18 cellular contexts compared by ENCODE assay signal in genomic region chr11:20047755-20048154, GRCh38.
"Had no signal": no experiment of that assay in that cellular context is flagged by ENCODE, and none has a peak within 500 bp of the region (broad histone marks: within the 10 kb centered on the region; RNA-seq: fewer than 3 reads in every experiment).

No MANE protein-coding gene starts in this region.

- H3K9me3 ChIP-seq: stomach, testis, vagina had no signal

- H3K9me3 Mint-ChIP-seq: activated B cell treated with CpG ODN at 0.5 μM for 24 hours; activated CD8-positive, alpha-beta T cell treated with anti-CD3 and anti-CD28 coated beads for 36 hours; activated naive CD4-positive, alpha-beta T cell treated with anti-CD3 and anti-CD28 coated beads, Interleukin-2, amount 50 U/mL, for 24 hours; activated T-cell treated with anti-CD3 and anti-CD28 coated beads, Interleukin-2, amount 50 U/mL, for 4 hours; central memory CD8-positive, alpha-beta T cell; immature natural killer cell had no signal

- H3K27ac Mint-ChIP-seq: activated B cell treated with CpG ODN at 0.5 μM for 24 hours; activated CD8-positive, alpha-beta T cell treated with anti-CD3 and anti-CD28 coated beads for 36 hours; activated naive CD4-positive, alpha-beta T cell treated with anti-CD3 and anti-CD28 coated beads, Interleukin-2, amount 50 U/mL, for 24 hours; immature natural killer cell; naive thymus-derived CD4-positive, alpha-beta T cell had no signal

- H3K27me3 ChIP-seq: stomach, testis, vagina had no signal

- ATAC-seq: activated CD8-positive, alpha-beta T cell treated with anti-CD3 and anti-CD28 coated beads for 36 hours; activated T-cell treated with anti-CD3 and anti-CD28 coated beads, Interleukin-2, amount 50 U/mL, for 4 hours; naive thymus-derived CD4-positive, alpha-beta T cell; sciatic nerve had no signal

- H3K4me1 ChIP-seq: testis had no signal

- H3K36me3 Mint-ChIP-seq: activated naive CD4-positive, alpha-beta T cell treated with anti-CD3 and anti-CD28 coated beads, Interleukin-2, amount 50 U/mL, for 24 hours; naive thymus-derived CD4-positive, alpha-beta T cell had no signal

- DNase-seq: activated B cell treated with CpG ODN at 0.5 μM for 24 hours; activated CD4-positive, alpha-beta T cell treated with anti-CD3 and anti-CD28 coated beads for 48 hours; activated CD8-positive, alpha-beta T cell treated with anti-CD3 and anti-CD28 coated beads for 36 hours; activated effector memory CD4-positive, alpha-beta T cell treated with anti-CD3 and anti-CD28 coated beads, Interleukin-2, amount 50 U/mL, for 16 hours; activated T-cell treated with anti-CD3 and anti-CD28 coated beads, Interleukin-2, amount 50 U/mL, for 4 hours; effector CD8-positive, alpha-beta T cell; foreskin melanocyte; immature natural killer cell; naive thymus-derived CD4-positive, alpha-beta T cell; posterior cingulate gyrus; stimulated activated CD4-positive, alpha-beta T cell treated with anti-CD3 and anti-CD28 coated beads, Interleukin-1b, Interleukin-23, amount 100 ng/mL, for 48 hours; stomach; testis had no signal

- H3K27me3 Mint-ChIP-seq: activated B cell treated with CpG ODN at 0.5 μM for 24 hours; activated CD8-positive, alpha-beta T cell treated with anti-CD3 and anti-CD28 coated beads for 36 hours; activated naive CD4-positive, alpha-beta T cell treated with anti-CD3 and anti-CD28 coated beads, Interleukin-2, amount 50 U/mL, for 24 hours; central memory CD8-positive, alpha-beta T cell had no signal

- H3K4me1 Mint-ChIP-seq: activated naive CD4-positive, alpha-beta T cell treated with anti-CD3 and anti-CD28 coated beads, Interleukin-2, amount 50 U/mL, for 24 hours; central memory CD8-positive, alpha-beta T cell had no signal

- H3K4me3 ChIP-seq: lung, stomach, testis, vagina had no signal

- H3K27ac ChIP-seq: stomach, testis, vagina had no signal

- H3K4me3 Mint-ChIP-seq: activated B cell treated with CpG ODN at 0.5 μM for 24 hours; activated CD8-positive, alpha-beta T cell treated with anti-CD3 and anti-CD28 coated beads for 36 hours; activated naive CD4-positive, alpha-beta T cell treated with anti-CD3 and anti-CD28 coated beads, Interleukin-2, amount 50 U/mL, for 24 hours; activated T-cell treated with anti-CD3 and anti-CD28 coated beads, Interleukin-2, amount 50 U/mL, for 4 hours; central memory CD8-positive, alpha-beta T cell; immature natural killer cell; naive thymus-derived CD4-positive, alpha-beta T cell had no signal
